9 cellular contexts compared by ENCODE assay signal in the genomic region with DNA sequence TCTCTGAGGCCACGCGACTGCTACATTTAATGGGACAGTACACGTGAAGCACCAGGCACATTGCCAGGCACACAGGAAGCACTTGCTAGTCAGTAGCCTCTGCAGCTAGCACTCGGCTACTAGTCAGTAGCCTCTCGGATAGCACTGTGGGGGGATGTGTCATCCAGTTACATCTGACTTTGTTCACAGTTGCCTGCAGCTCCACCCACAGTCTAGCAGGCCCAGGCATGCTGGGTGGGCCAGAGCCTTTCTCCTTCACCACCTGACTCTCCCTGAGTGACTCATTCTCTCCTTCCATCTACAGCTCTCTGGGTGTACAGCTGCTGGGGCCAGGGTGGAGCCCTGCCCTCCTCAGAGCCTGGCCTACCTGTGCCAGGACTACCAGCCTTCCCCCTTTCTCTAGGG. TPM values are rescaled to one million over a fixed set of nuclear protein-coding genes. Genes with fewer than 3 reads are reported as not detected.
DNase-seq lines count a peak whose midpoint lies in the region; ATAC-seq and TF ChIP-seq lines count a peak whose summit lies in the region.
"Had no signal": no experiment of that assay in that cellular context is flagged by ENCODE, and none has a peak within 500 bp of the region (broad histone marks: within the 10 kb centered on the region; RNA-seq: fewer than 3 reads in every experiment).

No MANE protein-coding gene starts in this region.

- TF ChIP-seq CTCF in heart left ventricle (IDR thresholded peaks at IDR 0.05) (no peak), right atrium auricular region (IDR thresholded peaks at IDR 0.05) (no peak)

- peak overlapping the region; percentile 54 for H2BK120ac ChIP-seq in trophoblast cell (ENCODE audit: insufficient read depth, low read length, poor library complexity)

- H2BK5ac ChIP-seq in trophoblast cell (ENCODE audit: low read depth, low read length, poor library complexity), result peak overlapping the region; percentile 58

- peak overlapping the region; percentile 57 for H3K4ac ChIP-seq in trophoblast cell (ENCODE audit: low read depth, low read length)

- no peak overlapping the region for H2AFZ ChIP-seq in trophoblast cell (ENCODE audit: insufficient read depth, low read length, poor library complexity)

- H3K36me3 ChIP-seq in heart left ventricle (no peaks in the 10 kb centered on the region), right atrium auricular region (no peaks in the 10 kb centered on the region), HUES64 (ENCODE audit: insufficient read depth, low read length) (peaks cover 54% of the 10 kb centered on the region), SJSA1 (no peaks in the 10 kb centered on the region), trophoblast cell (ENCODE audit: control insufficient read depth in 1 of 2, insufficient read depth in 2 of 2, low read length in 2 of 2) (peaks cover 69 to 80% of the 10 kb centered on the region in 2 experiments)

- 0 out of 2 replicates have a peak overlapping the region, but pooled peaks have one; percentile 14 for H3K9ac ChIP-seq in HUES64 (ENCODE audit: low read depth, low read length)
- H3K9ac ChIP-seq in trophoblast cell (ENCODE audit: low read length), result no peak overlapping the region

- peak overlapping the region; percentile 58 for H2BK12ac ChIP-seq in trophoblast cell (ENCODE audit: low read length)

- 73 to 90% (median 83%) methylated on average over 5 of the region's 5 CpGs for WGBS in heart left ventricle, 4 donors
- WGBS in HUES64, result 83% methylated on average over 5 of the region's 5 CpGs
- no CpG with 5 or more reads among the region's 5 CpGs for WGBS in trophoblast cell (ENCODE audit: extremely low coverage, insufficient coverage, insufficient read length)

- peaks cover 17% of the 10 kb centered on the region for H3K79me1 ChIP-seq in trophoblast cell (ENCODE audit: low read length)

- no peak overlapping the region for H3K23ac ChIP-seq in trophoblast cell (ENCODE audit: low read length)

- peak overlapping the region; percentile 78 for H3K14ac ChIP-seq in trophoblast cell (ENCODE audit: low read length)

- peak overlapping the region; percentile 94 for H4K91ac ChIP-seq in trophoblast cell (ENCODE audit: low read depth, low read length)

- no peak for DNase-seq in heart left ventricle
- DNase-seq in right atrium auricular region (ENCODE audit: low spot score), result no peak
- peak; percentile 86 to 94 for DNase-seq in SJSA1 (ENCODE audit: low read depth in 1 of 2, low spot score in 2 of 2)
- peak; percentile 76 for DNase-seq in dermis blood vessel endothelial cell
- peak; percentile 75 to 81 for DNase-seq in trophoblast cell

- H4K12ac ChIP-seq in trophoblast cell (ENCODE audit: low read depth, low read length), result peak overlapping the region; percentile 22

- H3K27ac ChIP-seq in heart left ventricle (no peak overlapping the region), right atrium auricular region (no peak overlapping the region), HUES64 (ENCODE audit: low read depth, low read length) (no peak overlapping the region), SJSA1 (no peak overlapping the region; the same call in 1 of the 2 replicates), trophoblast cell (ENCODE audit: low read depth, low read length) (peak overlapping the region; percentile 20)
- H3K27ac ChIP-seq: thoracic aorta had no signal

- no peak for TF ChIP-seq POLR2A in heart left ventricle (IDR thresholded peaks at IDR 0.05)

- H3K4me3 ChIP-seq in heart left ventricle (no peak overlapping the region), right atrium auricular region (no peak overlapping the region), HUES64 (ENCODE audit: low read length) (no peak overlapping the region), SJSA1 (no peak overlapping the region), trophoblast cell (ENCODE audit: low read depth, low read length) (no peak overlapping the region)
- H3K4me3 ChIP-seq: thoracic aorta had no signal

- H4K8ac ChIP-seq in trophoblast cell (ENCODE audit: low read depth, low read length), result peak overlapping the region; percentile 45

- H3K9me3 ChIP-seq in heart left ventricle, result no peaks in the 10 kb centered on the region
- H3K9me3 ChIP-seq in right atrium auricular region, result no peaks in the 10 kb centered on the region
- no peaks in the 10 kb centered on the region for H3K9me3 ChIP-seq in HUES64 (ENCODE audit: insufficient read depth, low read depth, low read length)
- H3K9me3 ChIP-seq in SJSA1 (replicated peaks), result no peaks in the 10 kb centered on the region
- no peaks in the 10 kb centered on the region for H3K9me3 ChIP-seq in trophoblast cell (ENCODE audit: insufficient read depth, low read depth, low read length)
- H3K9me3 ChIP-seq: thoracic aorta had no signal

- peak overlapping the region; percentile 80 for H3K18ac ChIP-seq in trophoblast cell (ENCODE audit: low read length)

- peak overlapping the region; percentile 57 for H2AK5ac ChIP-seq in trophoblast cell (ENCODE audit: low read length)

- no peaks in the 10 kb centered on the region for H3K4me1 ChIP-seq in heart left ventricle
- no peaks in the 10 kb centered on the region for H3K4me1 ChIP-seq in right atrium auricular region
- H3K4me1 ChIP-seq in HUES64 (ENCODE audit: insufficient read depth, low read length), result no peaks in the 10 kb centered on the region
- H3K4me1 ChIP-seq in SJSA1 (replicated peaks), result peaks cover 11% of the 10 kb centered on the region
- H3K4me1 ChIP-seq in trophoblast cell (ENCODE audit: control insufficient read depth in 1 of 2, insufficient read depth in 2 of 2, low read length in 2 of 2), result peaks cover 35 to 44% of the 10 kb centered on the region in 2 experiments

- ATAC-seq in heart left ventricle, result peak in 3 of 4 donors; percentile 19 to 74 (median 72)
- ATAC-seq in GM19395 (IDR thresholded peaks at IDR 0.05; ENCODE audit: unreplicated experiment), result no peak
- no peak for ATAC-seq in GM19455 (IDR thresholded peaks at IDR 0.05; ENCODE audit: unreplicated experiment)

- H3K79me2 ChIP-seq in trophoblast cell (ENCODE audit: control insufficient read depth, insufficient read depth, low read length, poor library complexity), result peaks cover 4% of the 10 kb centered on the region

- H3K27me3 ChIP-seq in heart left ventricle (no peaks in the 10 kb centered on the region), right atrium auricular region (no peaks in the 10 kb centered on the region), HUES64 (ENCODE audit: insufficient read depth, low read length) (no peaks in the 10 kb centered on the region), SJSA1 (replicated peaks) (no peaks in the 10 kb centered on the region), trophoblast cell (ENCODE audit: insufficient read depth, low read length) (no peaks in the 10 kb centered on the region)

- intact Hi-C loops in heart left ventricle (cut with DNase I), result no loop called here

- H3K4me2 ChIP-seq in trophoblast cell (ENCODE audit: low read length), result no peak overlapping the region

RNA-seq across cellular contexts. Expression of a gene that starts 51.5 kb away (rescaled TPM):
- 10 to 100 TPM in 1 of 9 donors, 1 to 10 TPM in 8; 2.1 to 74.1 (median 6.3) TPM for total RNA-seq in heart left ventricle
- 1 to 10 TPM in 1 of 2 donors, under 1 TPM in 1; 0.91 to 4.0 TPM for polyA plus RNA-seq in heart left ventricle
- 10 to 100 TPM in 1 of 2 donors, 1 to 10 TPM in 1; 7.4 to 27.7 TPM for total RNA-seq in right atrium auricular region
- polyA plus RNA-seq in HUES64 (2013, experiment 1 of 2), result 71.1 TPM
- 87.6 TPM for polyA plus RNA-seq in HUES64 (2013, experiment 2 of 2)
- 11.0 and 11.5 TPM in 2 replicates for total RNA-seq in SJSA1 (2014; rRNA removed; shearing (Covaris generic))
- 108 and 353 TPM in 2 replicates for total RNA-seq in dermis blood vessel endothelial cell
- 205 TPM in 2 replicates for polyA plus RNA-seq in trophoblast cell (2013)

Comparison
In these comparisons a context has a peak if more than half of its experiments do, and no peak if none do; other contexts are left out.
1. ATAC-seq: peak in heart left ventricle (3 of 4); none in GM19395 (single experiment) and GM19455 (single experiment).
2. DNase-seq: peak in SJSA1 (2 of 2), dermis blood vessel endothelial cell (single experiment) and trophoblast cell (2 of 2); none in heart left ventricle (0 of 5) and right atrium auricular region (single experiment).